In genomic region chrX:135740683-135741149, GRCh38 we compare ENCODE assay signal across 9 cellular contexts. TPM values are rescaled to one million over a fixed set of nuclear protein-coding genes. Genes with fewer than 3 reads are reported as not detected.
DNase-seq lines count a peak whose midpoint lies in the region; ATAC-seq, FAIRE-seq and TF ChIP-seq lines count a peak whose summit lies in the region.
"Had no signal": no experiment of that assay in that cellular context is flagged by ENCODE, and none has a peak within 500 bp of the region (broad histone marks: within the 10 kb centered on the region; RNA-seq: fewer than 3 reads in every experiment).

No MANE protein-coding gene starts in this region.

- H3K9me3 Mint-ChIP-seq in Calu3 (ENCODE audit: low read depth, unreplicated experiment), result no peaks in the 10 kb centered on the region
- H3K9me3 Mint-ChIP-seq: natural killer cell treated with Interleukin-12 subunit alpha and Interleukin-12 subunit beta and Interleukin-15 and Interleukin-18, amount 100 ng/mL, for 72 hours had no signal

- intact Hi-C loops in Calu3 (cut with micrococcal nuclease; ENCODE audit: unreplicated experiment), result no loop called here

- no peaks in the 10 kb centered on the region for H3K27me3 Mint-ChIP-seq in Calu3 (ENCODE audit: unreplicated experiment)

- BruUV-seq in Calu3 (replicated peaks; lab: Mats Ljungman, UMichigan), result no TSS peak

- no peak overlapping the region for H3K4me3 Mint-ChIP-seq in Calu3 (ENCODE audit: low read depth, unreplicated experiment)
- H3K4me3 Mint-ChIP-seq: natural killer cell treated with Interleukin-12 subunit alpha and Interleukin-12 subunit beta and Interleukin-15 and Interleukin-18, amount 100 ng/mL, for 72 hours had no signal

- H3K36me3 Mint-ChIP-seq in Calu3 (ENCODE audit: insufficient read depth, unreplicated experiment), result no peaks in the 10 kb centered on the region
- H3K36me3 Mint-ChIP-seq: natural killer cell treated with Interleukin-12 subunit alpha and Interleukin-12 subunit beta and Interleukin-15 and Interleukin-18, amount 100 ng/mL, for 72 hours had no signal

- TF ChIP-seq CTCF in Calu3 (IDR thresholded peaks at IDR 0.05; ENCODE audit: unreplicated experiment), result no peak
- TF ChIP-seq CTCF in RWPE1 (conservative IDR thresholded peaks at IDR 0.05; ENCODE audit: low read depth), result peak; percentile 27

- CTCF ChIA-PET in Calu3 (lab: Charles Lee), result no interaction called here
- CTCF ChIA-PET in RWPE1 (lab: Yijun Ruan, JAX), result interaction anchor here (0.7 to 1.1 kb wide), 2 partner anchors 48 to 149 kb away, joined by 3 read pairs; no protein-coding TSS in a partner anchor

- DNase-seq in Calu3 (peak; percentile 47), RWPE1 (ENCODE audit: low spot score) (peak; percentile 4), cerebellar cortex (ENCODE audit: low spot score) (peak; percentile 28), midbrain (lab: John Stamatoyannopoulos, UW) (no peak), HTR-8/SVneo (ENCODE audit: insufficient read length, low spot score) (no peak)
- peak; percentile 79 for DNase-seq in stimulated activated CD4-positive, alpha-beta T cell treated with anti-CD3 and anti-CD28 coated beads, Interleukin-15, amount 100 ng/mL, for 24 hours

- no peak overlapping the region for H3K27ac Mint-ChIP-seq in Calu3 (ENCODE audit: unreplicated experiment)
- H3K27ac Mint-ChIP-seq: natural killer cell treated with Interleukin-12 subunit alpha and Interleukin-12 subunit beta and Interleukin-15 and Interleukin-18, amount 100 ng/mL, for 72 hours had no signal

- FAIRE-seq in HTR-8/SVneo (lab: Jason Lieb, UNC), result no peak

- peak; percentile 76 for ATAC-seq in GM21723 (IDR thresholded peaks at IDR 0.05; ENCODE audit: unreplicated experiment)
- no peak for ATAC-seq in HG02970 (IDR thresholded peaks at IDR 0.05; ENCODE audit: low FRiP score, unreplicated experiment)

- POLR2A ChIA-PET in RWPE1 (lab: Yijun Ruan, JAX; ENCODE audit: low non-redundant PET), result no interaction called here

- no peaks in the 10 kb centered on the region for H3K4me1 Mint-ChIP-seq in Calu3 (ENCODE audit: low read depth, unreplicated experiment)

- H3K27ac ChIP-seq in RWPE1, result no peak overlapping the region

RNA-seq across cellular contexts. Expression of gene CT45A3, which starts 27.3 kb away (rescaled TPM):
- not detected in 2 replicates for total RNA-seq in Calu3 (2022)
- total RNA-seq: natural killer cell treated with Interleukin-12 subunit alpha and Interleukin-12 subunit beta and Interleukin-15 and Interleukin-18, amount 100 ng/mL, for 72 hours had no signal

RNA-seq across cellular contexts. Expression of gene CT45A1, which starts 27.3 kb away (rescaled TPM):
- not detected in 2 replicates for total RNA-seq in Calu3 (2022)
- total RNA-seq: natural killer cell treated with Interleukin-12 subunit alpha and Interleukin-12 subunit beta and Interleukin-15 and Interleukin-18, amount 100 ng/mL, for 72 hours had no signal

RNA-seq across cellular contexts. Expression of gene CT45A5, which starts 44.6 kb away (rescaled TPM):
- total RNA-seq in Calu3 (2022), result not detected in 2 replicates
- total RNA-seq: natural killer cell treated with Interleukin-12 subunit alpha and Interleukin-12 subunit beta and Interleukin-15 and Interleukin-18, amount 100 ng/mL, for 72 hours had no signal

Comparison
In these comparisons a context has a peak if more than half of its experiments do, and no peak if none do; other contexts are left out.
1. DNase-seq: peak in Calu3 (single experiment), RWPE1 (single experiment), cerebellar cortex (single experiment) and stimulated activated CD4-positive, alpha-beta T cell treated with anti-CD3 and anti-CD28 coated beads, Interleukin-15, amount 100 ng/mL, for 24 hours (single experiment); none in midbrain (single experiment) and HTR-8/SVneo (single experiment).